Comparison of ENCODE assay signal across 26 cellular contexts in the genomic region with DNA sequence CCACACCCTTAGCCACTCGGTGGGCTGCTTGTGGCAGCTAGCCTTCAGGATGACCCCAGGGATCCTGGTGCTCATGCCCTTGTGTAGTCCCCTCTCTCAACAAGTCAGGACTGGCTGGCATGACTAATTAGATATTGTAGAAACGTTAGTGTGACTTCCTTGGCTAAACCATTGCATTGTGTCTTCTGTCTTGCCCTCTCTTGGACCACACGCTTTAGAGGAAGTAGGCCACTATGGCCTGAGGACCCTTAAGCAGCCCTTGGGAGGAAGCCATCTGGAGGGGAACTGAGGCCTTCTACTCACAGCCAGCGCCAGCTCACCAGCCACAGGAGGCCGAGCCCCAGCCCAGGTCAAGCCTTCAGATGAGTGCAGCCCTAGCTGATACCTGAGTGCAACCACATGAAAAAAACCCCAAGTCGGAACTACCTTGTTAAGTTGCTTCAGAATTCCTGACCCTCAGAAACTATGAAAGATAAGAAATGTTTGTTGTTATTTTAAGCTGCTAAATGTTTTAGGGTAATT. TPM values are rescaled to one million over a fixed set of nuclear protein-coding genes. Genes with fewer than 3 reads are reported as not detected.
"Had no signal": no experiment of that assay in that cellular context is flagged by ENCODE, and none has a peak within 500 bp of the region (broad histone marks: within the 10 kb centered on the region; RNA-seq: fewer than 3 reads in every experiment).

No MANE protein-coding gene starts in this region.

- H3K27me3 Mint-ChIP-seq: central memory CD8-positive, alpha-beta T cell had no signal

- H3K27me3 ChIP-seq: body of pancreas, colonic mucosa, foreskin keratinocyte, tibial artery, uterus had no signal

- H3K4me1 ChIP-seq: body of pancreas, colonic mucosa, foreskin keratinocyte, parathyroid adenoma, uterus had no signal

- ATAC-seq: activated CD8-positive, alpha-beta T cell treated with anti-CD3 and anti-CD28 coated beads, Interleukin-2, amount 10 ng/mL, durations not matched to agents 7 days and 5 days; activated T-cell treated with anti-CD3 and anti-CD28 coated beads, Interleukin-2, amount 50 U/mL, for 4 hours; body of pancreas; foreskin keratinocyte; left colon; natural killer cell had no signal

- H2AFZ ChIP-seq: parathyroid adenoma had no signal

- H3K4me3 Mint-ChIP-seq: activated CD8-positive, alpha-beta T cell treated with anti-CD3 and anti-CD28 coated beads, Interleukin-2, amount 10 ng/mL, durations not matched to agents 7 days and 5 days; activated naive CD4-positive, alpha-beta T cell treated with anti-CD3 and anti-CD28 coated beads for 36 hours; activated T-cell treated with anti-CD3 and anti-CD28 coated beads, Interleukin-2, amount 50 U/mL, for 4 hours; central memory CD8-positive, alpha-beta T cell; natural killer cell had no signal

- H3K27ac Mint-ChIP-seq: activated CD8-positive, alpha-beta T cell treated with anti-CD3 and anti-CD28 coated beads, Interleukin-2, amount 10 ng/mL, durations not matched to agents 7 days and 5 days; activated naive CD4-positive, alpha-beta T cell treated with anti-CD3 and anti-CD28 coated beads for 36 hours; natural killer cell had no signal

- H3K4me3 ChIP-seq: body of pancreas, colonic mucosa, lower lobe of right lung, tibial artery, uterus had no signal

- H3K9me3 ChIP-seq: body of pancreas, colonic mucosa, lower lobe of right lung, tibial artery, uterus had no signal

- H3K79me2 ChIP-seq: parathyroid adenoma had no signal

- H3K4me1 Mint-ChIP-seq: central memory CD8-positive, alpha-beta T cell; natural killer cell had no signal

- H3K27ac ChIP-seq: body of pancreas, colonic mucosa, foreskin keratinocyte, lower lobe of right lung, parathyroid adenoma, uterus had no signal

- DNase-seq: activated CD4-positive, alpha-beta T cell treated with anti-CD3 and anti-CD28 coated beads for 48 hours; activated CD4-positive, CD25-positive, alpha-beta regulatory T cell; activated CD8-positive, alpha-beta memory T cell treated with anti-CD3 and anti-CD28 coated beads, Interleukin-2, amount 50 U/mL, for 4 hours; activated CD8-positive, alpha-beta T cell treated with anti-CD3 and anti-CD28 coated beads, Interleukin-2, amount 10 ng/mL, durations not matched to agents 7 days and 5 days; activated naive CD4-positive, alpha-beta T cell treated with anti-CD3 and anti-CD28 coated beads for 36 hours; activated T-cell treated with anti-CD3 and anti-CD28 coated beads, Interleukin-2, amount 50 U/mL, for 4 hours; colonic mucosa; foreskin keratinocyte; glutamatergic neuron; islet precursor cell; left colon; lower lobe of right lung; natural killer cell; stimulated activated CD4-positive, alpha-beta T cell treated with anti-CD3 and anti-CD28 coated beads, Interleukin-12 subunit alpha, Interleukin-12 subunit beta, amount 100 ng/mL, for 4 hours; stimulated activated CD4-positive, alpha-beta T cell treated with anti-CD3 and anti-CD28 coated beads, Interleukin-1b, Interleukin-23, amount 100 ng/mL, for 48 hours; stimulated activated CD8-positive, alpha-beta memory T cell treated with anti-CD3 and anti-CD28 coated beads, Interleukin-4, amount 100 ng/mL, for 48 hours; stimulated activated naive CD4-positive, alpha-beta T cell; T-helper 9 cell; uterus had no signal

- H3K9me3 Mint-ChIP-seq: activated naive CD4-positive, alpha-beta T cell treated with anti-CD3 and anti-CD28 coated beads for 36 hours; activated T-cell treated with anti-CD3 and anti-CD28 coated beads, Interleukin-2, amount 50 U/mL, for 4 hours; central memory CD8-positive, alpha-beta T cell; natural killer cell had no signal

- H3K9ac ChIP-seq: parathyroid adenoma had no signal

- H3K36me3 ChIP-seq: colonic mucosa, lower lobe of right lung, tibial artery, uterus had no signal

RNA-seq across cellular contexts. Expression of a gene that starts 10.1 kb away (rescaled TPM):
- total RNA-seq: activated CD8-positive, alpha-beta T cell treated with anti-CD3 and anti-CD28 coated beads, Interleukin-2, amount 10 ng/mL, durations not matched to agents 7 days and 5 days; activated naive CD4-positive, alpha-beta T cell treated with anti-CD3 and anti-CD28 coated beads for 36 hours; activated T-cell treated with anti-CD3 and anti-CD28 coated beads, Interleukin-2, amount 50 U/mL, for 4 hours; epithelial cell of proximal tubule; foreskin keratinocyte; left colon; natural killer cell; renal cortical epithelial cell had no signal
- polyA plus RNA-seq: fibroblast of lung, foreskin keratinocyte had no signal
